Comparison of ENCODE assay signal across 8 cellular contexts in genomic region chrX:17377047-17377692, GRCh38. TPM values are rescaled to one million over a fixed set of nuclear protein-coding genes. Genes with fewer than 3 reads are reported as not detected.
DNase-seq lines count a peak whose midpoint lies in the region; ATAC-seq, FAIRE-seq and TF ChIP-seq lines count a peak whose summit lies in the region.

No MANE protein-coding gene starts in this region.

- H3K23ac ChIP-seq in mesenchymal stem cell (ENCODE audit: low read length in 2 of 2) = no peak overlapping the region

- H3K4me2 ChIP-seq in mesenchymal stem cell (ENCODE audit: low read length, poor library complexity, severe bottlenecking) = peak overlapping the region; percentile 83

- TF ChIP-seq CTCF in bronchial epithelial cell (IDR thresholded peaks at IDR 0.05; ENCODE audit: insufficient read depth, low read length, severe bottlenecking) (no peak), upper lobe of right lung (IDR thresholded peaks at IDR 0.05) (no peak)

- intact Hi-C loops in upper lobe of right lung (cut with DNase I) = no loop called here

- no peaks in the 10 kb centered on the region for H3K79me1 ChIP-seq in mesenchymal stem cell (replicated peaks; ENCODE audit: low read length, poor library complexity, severe bottlenecking)

- DNase-seq in ELR (ENCODE audit: low read depth) = peak; percentile 76
- DNase-seq in NCI-H2196 (lab: John Stamatoyannopoulos, UW; ENCODE audit: unreplicated experiment) = peak; percentile 67
- peak; percentile 63 for DNase-seq in bronchial epithelial cell (ENCODE audit: low read depth)
- DNase-seq in mesenchymal stem cell = no peak
- DNase-seq in upper lobe of right lung = peak; percentile 63
- DNase-seq in effector memory CD8-positive, alpha-beta T cell = no peak
- no peak for DNase-seq in GM19240 (ENCODE audit: insufficient read length, low spot score)

- H3K27ac Mint-ChIP-seq in effector memory CD8-positive, alpha-beta T cell = no peak overlapping the region

- H3K4me1 Mint-ChIP-seq in effector memory CD8-positive, alpha-beta T cell (ENCODE audit: low read depth in 2 of 2) = no peaks in the 10 kb centered on the region

- H3K9me3 ChIP-seq in mesenchymal stem cell (ENCODE audit: control insufficient read depth, low read length) = peaks cover 10% of the 10 kb centered on the region
- no peaks in the 10 kb centered on the region for H3K9me3 ChIP-seq in upper lobe of right lung

- no peaks in the 10 kb centered on the region for H3K27me3 ChIP-seq in bronchial epithelial cell (ENCODE audit: control insufficient read depth, insufficient read depth, low read length)
- H3K27me3 ChIP-seq in mesenchymal stem cell (ENCODE audit: control insufficient read depth in 1 of 2, insufficient read depth in 1 of 2, low read length in 2 of 2) = no peaks in the 10 kb centered on the region
- H3K27me3 ChIP-seq in upper lobe of right lung = no peaks in the 10 kb centered on the region

- no peak overlapping the region for H2AK5ac ChIP-seq in mesenchymal stem cell (ENCODE audit: low read length, severe bottlenecking)

- peaks cover 0 to 2% of the 10 kb centered on the region in 2 donors for H3K9me3 Mint-ChIP-seq in effector memory CD8-positive, alpha-beta T cell

- FAIRE-seq in bronchial epithelial cell (lab: Jason Lieb, UNC) = no peak

- H2BK12ac ChIP-seq in mesenchymal stem cell (ENCODE audit: low read length in 2 of 2) = no peak overlapping the region

- H4K8ac ChIP-seq in mesenchymal stem cell (ENCODE audit: low read length) = no peak overlapping the region

- no peak overlapping the region for H3K4ac ChIP-seq in mesenchymal stem cell (ENCODE audit: low read depth in 1 of 2, low read length in 2 of 2)

- no peak overlapping the region for H2AFZ ChIP-seq in mesenchymal stem cell (ENCODE audit: low read depth, low read length)

- H2BK120ac ChIP-seq in mesenchymal stem cell (ENCODE audit: low read depth, low read length) = no peak overlapping the region

- no peak overlapping the region for H3K14ac ChIP-seq in mesenchymal stem cell (ENCODE audit: low read length in 2 of 2)

- H3K4me3 ChIP-seq in bronchial epithelial cell (ENCODE audit: low read depth, low read length) (peak overlapping the region; percentile 60), mesenchymal stem cell (ENCODE audit: insufficient read depth in 1 of 2, low read depth in 1 of 2, low read length in 2 of 2) (peak overlapping the region; percentile 76 to 83), upper lobe of right lung (peak overlapping the region; percentile 52)

- H3K4me1 ChIP-seq in mesenchymal stem cell (ENCODE audit: control insufficient read depth, insufficient read depth, low read depth, low read length) (peaks cover 4% of the 10 kb centered on the region), upper lobe of right lung (no peaks in the 10 kb centered on the region)

- no peak overlapping the region for H4K91ac ChIP-seq in mesenchymal stem cell (ENCODE audit: low read length)

- H2BK15ac ChIP-seq in mesenchymal stem cell (ENCODE audit: low read depth, poor library complexity, severe bottlenecking) = no peak overlapping the region

- H3K36me3 Mint-ChIP-seq in effector memory CD8-positive, alpha-beta T cell (ENCODE audit: insufficient read depth) = no peaks in the 10 kb centered on the region

- no peak overlapping the region for H3K18ac ChIP-seq in mesenchymal stem cell (ENCODE audit: low read depth in 1 of 2, low read length in 2 of 2)

- H3K9ac ChIP-seq in mesenchymal stem cell (ENCODE audit: low read length) = peak overlapping the region; percentile 85

- H2BK5ac ChIP-seq in mesenchymal stem cell (ENCODE audit: low read depth, low read length, poor library complexity, severe bottlenecking) = no peak overlapping the region

- 0% methylated on average over 17 of the region's 45 CpGs for WGBS in mesenchymal stem cell

- H3K27me3 Mint-ChIP-seq in effector memory CD8-positive, alpha-beta T cell = peaks cover 11 to 19% of the 10 kb centered on the region in 2 donors

- ATAC-seq in upper lobe of right lung (peak; percentile 53), HG03095 (IDR thresholded peaks at IDR 0.05; ENCODE audit: unreplicated experiment) (no peak)
- no peak for ATAC-seq in effector memory CD8-positive, alpha-beta T cell (replicated peaks)

- H3K36me3 ChIP-seq in bronchial epithelial cell (ENCODE audit: control insufficient read depth, insufficient read depth, low read length) (no peaks in the 10 kb centered on the region), mesenchymal stem cell (ENCODE audit: control insufficient read depth in 1 of 2, insufficient read depth in 2 of 2, low read depth in 1 of 2, low read length in 2 of 2) (no peaks in the 10 kb centered on the region), upper lobe of right lung (no peaks in the 10 kb centered on the region)

- no peak overlapping the region for H3K27ac ChIP-seq in mesenchymal stem cell (ENCODE audit: low read length, poor library complexity, severe bottlenecking)
- H3K27ac ChIP-seq in upper lobe of right lung = no peak overlapping the region

- H3K4me3 Mint-ChIP-seq in effector memory CD8-positive, alpha-beta T cell = no peak overlapping the region

RNA-seq across cellular contexts. Expression of gene NHS, which starts 2.2 kb away (rescaled TPM):
- 0.79 and 1.0 TPM in 2 replicates for total RNA-seq in bronchial epithelial cell
- 0.03 TPM for polyA plus RNA-seq in mesenchymal stem cell (2013, experiment 1 of 2)
- 0.03 TPM for polyA plus RNA-seq in mesenchymal stem cell (2013, experiment 2 of 2)
- total RNA-seq in upper lobe of right lung = 2.5 TPM

Comparison
In these comparisons a context has a peak if more than half of its experiments do, and no peak if none do; other contexts are left out.
1. DNase-seq: peak in ELR (single experiment), NCI-H2196 (single experiment), bronchial epithelial cell (single experiment) and upper lobe of right lung (single experiment); none in mesenchymal stem cell (single experiment), effector memory CD8-positive, alpha-beta T cell (0 of 3) and GM19240 (single experiment).
2. Peak in every context shown above with its lines, with median percentiles within 50 percentile points of each other: H3K4me3 ChIP-seq.